8 cellular contexts compared by ENCODE assay signal in genomic region chr4:176376032-176376614, GRCh38. TPM values are rescaled to one million over a fixed set of nuclear protein-coding genes. Genes with fewer than 3 reads are reported as not detected.
A peak's percentile ranks its signal among the peaks of the same experiment; 100 is the strongest.
DNase-seq lines count a peak whose midpoint lies in the region; ATAC-seq and TF ChIP-seq lines count a peak whose summit lies in the region.

No MANE protein-coding gene starts in this region.

- no peaks in the 10 kb centered on the region for H3K4me1 ChIP-seq in cardiac muscle cell (ENCODE audit: low read depth)
- H3K4me1 ChIP-seq in fibroblast of lung (ENCODE audit: control insufficient read depth, extremely low read depth, insufficient read depth, low read length): no peaks in the 10 kb centered on the region
- H3K4me1 ChIP-seq in transverse colon: no peaks in the 10 kb centered on the region

- no peaks in the 10 kb centered on the region for H3K79me2 ChIP-seq in fibroblast of lung (ENCODE audit: control insufficient read depth, insufficient read depth, low read length)

- CTCF ChIA-PET in activated CD4-positive, alpha-beta T cell treated with anti-CD3 and anti-CD28 coated beads for 36 hours (lab: Charles Lee): interaction anchor here (1.1 to 2.6 kb wide), 3 partner anchors 20 to 671 kb away, joined by 3 to 19 read pairs (median 5); no protein-coding TSS in a partner anchor

- no peaks in the 10 kb centered on the region for H4K20me1 ChIP-seq in fibroblast of lung (ENCODE audit: control insufficient read depth, extremely low read depth, insufficient read depth, low read length)

- TF ChIP-seq EP300 in transverse colon (IDR thresholded peaks at IDR 0.05; ENCODE audit: low read depth): no peak

- no peaks in the 10 kb centered on the region for H3K9me3 Mint-ChIP-seq in activated CD4-positive, alpha-beta T cell treated with anti-CD3 and anti-CD28 coated beads for 36 hours (ENCODE audit: low read depth)

- H3K4me3 ChIP-seq in cardiac muscle cell: no peak overlapping the region
- no peak overlapping the region for H3K4me3 ChIP-seq in fibroblast of lung (replicated peaks in 1 of 4; ENCODE audit: control extremely low read depth in 1 of 4, insufficient read depth in 1 of 4, low read depth in 3 of 4, low read length in 4 of 4)
- no peak overlapping the region for H3K4me3 ChIP-seq in transverse colon

- intact Hi-C loops in left ventricle myocardium superior (cut with micrococcal nuclease): loop anchor here (5.0 kb wide), 1 partner anchor 671 kb away; no protein-coding TSS in a partner anchor
- intact Hi-C loops in transverse colon (cut with DNase I; ENCODE audit: low total_unique reads): no loop called here
- intact Hi-C loops in activated CD4-positive, alpha-beta T cell treated with anti-CD3 and anti-CD28 coated beads for 36 hours (cut with DNase I, micrococcal nuclease): loop anchor here in 1 of 2 experiments (5.0 kb wide), 1 partner anchor 416 kb away; the partner anchor contains the start of gene VEGFC

- H3K9me3 ChIP-seq in cardiac muscle cell (ENCODE audit: low read depth): no peaks in the 10 kb centered on the region
- H3K9me3 ChIP-seq in fibroblast of lung (ENCODE audit: control insufficient read depth, insufficient read depth, low read depth, low read length): no peaks in the 10 kb centered on the region
- no peaks in the 10 kb centered on the region for H3K9me3 ChIP-seq in transverse colon

- POLR2A ChIA-PET in activated CD4-positive, alpha-beta T cell treated with anti-CD3 and anti-CD28 coated beads for 36 hours (lab: Charles Lee): no interaction called here

- peak; percentile 50 for TF ChIP-seq CTCF in cardiac muscle cell (IDR thresholded peaks at IDR 0.05; ENCODE audit: low read depth, low read length)
- peak in 1 of 2 donors; percentile 50 for TF ChIP-seq CTCF in fibroblast of lung (conservative IDR thresholded peaks at IDR 0.05 in 1 of 2, IDR thresholded peaks at IDR 0.05 in 1 of 2; ENCODE audit: low read depth in 1 of 2, low read length in 2 of 2)
- peak in 4 of 5 experiments; percentile 17 to 42 (median 32) for TF ChIP-seq CTCF in transverse colon (IDR thresholded peaks at IDR 0.05)

- no peak for TF ChIP-seq POLR2A in transverse colon (IDR thresholded peaks at IDR 0.05)

- 7% methylated on average over 2 of the region's 2 CpGs for WGBS in transverse colon (ENCODE audit: low coverage in 1 of 2), 2 donors

- H3K9ac ChIP-seq in fibroblast of lung (ENCODE audit: insufficient read depth, low read length): no peak overlapping the region

- H3K27me3 ChIP-seq in cardiac muscle cell (no peaks in the 10 kb centered on the region), fibroblast of lung (ENCODE audit: control insufficient read depth, insufficient read depth, low read length) (no peaks in the 10 kb centered on the region), transverse colon (no peaks in the 10 kb centered on the region)

- no peak overlapping the region for H3K27ac Mint-ChIP-seq in activated CD4-positive, alpha-beta T cell treated with anti-CD3 and anti-CD28 coated beads for 36 hours

- H3K36me3 Mint-ChIP-seq in activated CD4-positive, alpha-beta T cell treated with anti-CD3 and anti-CD28 coated beads for 36 hours (ENCODE audit: low read depth): no peaks in the 10 kb centered on the region

- H3K36me3 ChIP-seq in cardiac muscle cell (no peaks in the 10 kb centered on the region), fibroblast of lung (ENCODE audit: control insufficient read depth, insufficient read depth, low read length) (no peaks in the 10 kb centered on the region), transverse colon (no peaks in the 10 kb centered on the region)

- ATAC-seq in left ventricle myocardium superior: no peak
- no peak for ATAC-seq in activated CD4-positive, alpha-beta T cell treated with anti-CD3 and anti-CD28 coated beads for 36 hours

- no peak overlapping the region for H3K4me2 ChIP-seq in fibroblast of lung (ENCODE audit: extremely low read depth, insufficient read depth, low read length)

- H3K27ac ChIP-seq in cardiac muscle cell (no peak overlapping the region), fibroblast of lung (ENCODE audit: insufficient read depth, low read length) (no peak overlapping the region), transverse colon (no peak overlapping the region), substantia nigra (ENCODE audit: low read depth, low read length, poor library complexity, severe bottlenecking) (no peak overlapping the region)

- peaks cover 3% of the 10 kb centered on the region for H3K27me3 Mint-ChIP-seq in activated CD4-positive, alpha-beta T cell treated with anti-CD3 and anti-CD28 coated beads for 36 hours

- in situ Hi-C loops in transverse colon (cut with MboI; ENCODE audit: low pct_ligation_motif_present in 1 of 4, low pct_unique_long_range_greater_than_20kb in 1 of 4, low sequenced_read_pairs in 3 of 4): loop anchor here in 3 of 4 donors (10.0 to 25.0 kb wide), 3 partner anchors 659 to 669 kb away; no protein-coding TSS in a partner anchor

- peak; percentile 9 to 49 for DNase-seq in cardiac muscle cell (ENCODE audit: low read depth in 1 of 2, low spot score in 1 of 2)
- DNase-seq in left ventricle myocardium superior: no peak
- DNase-seq in NCI-H748 (lab: John Stamatoyannopoulos, UW; ENCODE audit: unreplicated experiment): peak; percentile 42
- peak; percentile 23 to 63 for DNase-seq in fibroblast of lung (ENCODE audit: low read depth in 2 of 2)
- no peak for DNase-seq in transverse colon
- no peak for DNase-seq in substantia nigra (lab: John Stamatoyannopoulos, UW)
- no peak for DNase-seq in activated CD4-positive, alpha-beta T cell treated with anti-CD3 and anti-CD28 coated beads for 36 hours
- DNase-seq in NCI-H524 treated with DMSO at 0.1 percent for 48 hours (lab: John Stamatoyannopoulos, UW): no peak

- no peaks in the 10 kb centered on the region for H3K4me1 Mint-ChIP-seq in activated CD4-positive, alpha-beta T cell treated with anti-CD3 and anti-CD28 coated beads for 36 hours

- no peak overlapping the region for H3K4me3 Mint-ChIP-seq in activated CD4-positive, alpha-beta T cell treated with anti-CD3 and anti-CD28 coated beads for 36 hours

- H2AFZ ChIP-seq in fibroblast of lung (ENCODE audit: low read length): no peak overlapping the region

RNA-seq across cellular contexts. Expression of gene SPCS3, which starts 56.4 kb away (rescaled TPM):
- total RNA-seq in cardiac muscle cell (45.1 and 47.1 TPM in 2 replicates), left ventricle myocardium superior (81.0 TPM), fibroblast of lung (53.4 and 72.3 TPM in 2 replicates), transverse colon (10 to 100 TPM; 23.2 to 77.8 (median 33.8) TPM)
- polyA plus RNA-seq in cardiac muscle cell (39.0 and 39.2 TPM in 2 replicates), fibroblast of lung (68.2 and 84.3 TPM in 2 replicates)
- 78.8 and 93.3 TPM in 2 replicates for polyA plus RNA-seq in fibroblast of lung (2012)
- 6.6 and 9.1 TPM in 2 replicates for polyA minus RNA-seq in fibroblast of lung (ENCODE audit: low replicate concordance)
- 100 to 1,000 TPM; 120 to 142 TPM for total RNA-seq in activated CD4-positive, alpha-beta T cell treated with anti-CD3 and anti-CD28 coated beads for 36 hours

Comparison
In these comparisons a context has a peak if more than half of its experiments do, and no peak if none do; other contexts are left out.
1. DNase-seq: peak in cardiac muscle cell (2 of 2), NCI-H748 (single experiment) and fibroblast of lung (2 of 2); none in left ventricle myocardium superior (single experiment), transverse colon (single experiment), substantia nigra (0 of 49), activated CD4-positive, alpha-beta T cell treated with anti-CD3 and anti-CD28 coated beads for 36 hours (single experiment) and NCI-H524 treated with DMSO at 0.1 percent for 48 hours (single experiment).